9 cellular contexts compared by ENCODE assay signal in genomic region chr19:47093841-47094240, GRCh38. TPM values are rescaled to one million over a fixed set of nuclear protein-coding genes. Genes with fewer than 3 reads are reported as not detected.
DNase-seq lines count a peak whose midpoint lies in the region; ATAC-seq and TF ChIP-seq lines count a peak whose summit lies in the region.
"Had no signal": no experiment of that assay in that cellular context is flagged by ENCODE, and none has a peak within 500 bp of the region (broad histone marks: within the 10 kb centered on the region; RNA-seq: fewer than 3 reads in every experiment).

No MANE protein-coding gene starts in this region.

- peaks cover 12% of the 10 kb centered on the region for H3K36me3 ChIP-seq in GM23338 (ENCODE audit: insufficient read depth)

- H3K36me3 Mint-ChIP-seq in GM23338 (ENCODE audit: low read depth) (peaks cover 68% of the 10 kb centered on the region), progenitor cell of endocrine pancreas (ENCODE audit: insufficient read depth) (peaks cover 26% of the 10 kb centered on the region)
- H3K36me3 Mint-ChIP-seq in activated T-helper 1 cell treated with anti-CD3 and anti-CD28 coated beads, Interleukin-12 subunit alpha, Interleukin-12 subunit beta, Interleukin-2, Interleukin-4 antibody, amounts not matched to agents 30 ng/mL and 10 ng/mL and 1 ng/mL, durations not matched to agents 14 hours and 24 hours and 36 hours (ENCODE audit: low read depth) = peaks cover 55% of the 10 kb centered on the region

- intact Hi-C loops in activated T-helper 1 cell treated with anti-CD3 and anti-CD28 coated beads, Interleukin-12 subunit alpha, Interleukin-12 subunit beta, Interleukin-2, Interleukin-4 antibody, amounts not matched to agents 30 ng/mL and 10 ng/mL and 1 ng/mL, durations not matched to agents 14 hours and 24 hours and 36 hours (cut with micrococcal nuclease) = loop anchor here (1.0 to 10.0 kb wide), 7 partner anchors 13 to 309 kb away; partner anchors contain the start of genes SLC1A5, TMEM160 and ZC3H4
- intact Hi-C loops in head of caudate nucleus (cut with DNase I) = no loop called here

- H3K4me3 Mint-ChIP-seq in GM23338 (no peak overlapping the region), progenitor cell of endocrine pancreas (ENCODE audit: low read depth) (no peak overlapping the region)
- peak overlapping the region; percentile 93 for H3K4me3 Mint-ChIP-seq in activated T-helper 1 cell treated with anti-CD3 and anti-CD28 coated beads, Interleukin-12 subunit alpha, Interleukin-12 subunit beta, Interleukin-2, Interleukin-4 antibody, amounts not matched to agents 30 ng/mL and 10 ng/mL and 1 ng/mL, durations not matched to agents 14 hours and 24 hours and 36 hours

- H3K4me2 ChIP-seq in GM23338 = no peak overlapping the region

- TF ChIP-seq CTCF in GM10266 (IDR thresholded peaks at IDR 0.05; ENCODE audit: control insufficient read depth, insufficient read depth, low read depth, missing control alignments) = no peak
- no peak for TF ChIP-seq CTCF in GM23338 (conservative IDR thresholded peaks at IDR 0.05; ENCODE audit: low read depth in 2 of 2)
- TF ChIP-seq CTCF in progenitor cell of endocrine pancreas (IDR thresholded peaks at IDR 0.05; ENCODE audit: unreplicated experiment) = no peak

- H3K79me2 ChIP-seq in GM23338 (replicated peaks; ENCODE audit: insufficient read depth) = peaks cover 72% of the 10 kb centered on the region

- peaks cover 38% of the 10 kb centered on the region for H4K20me1 ChIP-seq in GM23338 (replicated peaks; ENCODE audit: insufficient read depth)

- H3K9me2 ChIP-seq in GM23338 (ENCODE audit: insufficient read depth) = no peaks in the 10 kb centered on the region

- H3K9me3 Mint-ChIP-seq in GM23338 = no peaks in the 10 kb centered on the region
- H3K9me3 Mint-ChIP-seq in activated T-helper 1 cell treated with anti-CD3 and anti-CD28 coated beads, Interleukin-12 subunit alpha, Interleukin-12 subunit beta, Interleukin-2, Interleukin-4 antibody, amounts not matched to agents 30 ng/mL and 10 ng/mL and 1 ng/mL, durations not matched to agents 14 hours and 24 hours and 36 hours = no peaks in the 10 kb centered on the region
- no peaks in the 10 kb centered on the region for H3K9me3 Mint-ChIP-seq in progenitor cell of endocrine pancreas (ENCODE audit: low read depth)

- no peaks in the 10 kb centered on the region for H3K27me3 ChIP-seq in GM23338 (ENCODE audit: insufficient read depth)
- H3K27me3 ChIP-seq: MG63 had no signal

- H3F3A ChIP-seq in GM23338 (replicated peaks; ENCODE audit: low read depth) = peaks cover 28% of the 10 kb centered on the region

- peaks cover 27% of the 10 kb centered on the region for H3K4me1 ChIP-seq in GM23338 (ENCODE audit: insufficient read depth)

- peak overlapping the region; percentile 85; the same call in 1 of the 2 replicates for H3K27ac ChIP-seq in GM23338 (ENCODE audit: low read depth)

- peak; percentile 80 for DNase-seq in GM10266 (ENCODE audit: extremely low spot score)
- DNase-seq in GM23338 (ENCODE audit: low spot score) = no peak
- peak; percentile 45 for DNase-seq in activated T-helper 1 cell treated with anti-CD3 and anti-CD28 coated beads, Interleukin-12 subunit alpha, Interleukin-12 subunit beta, Interleukin-2, Interleukin-4 antibody, amounts not matched to agents 30 ng/mL and 10 ng/mL and 1 ng/mL, durations not matched to agents 14 hours and 24 hours and 36 hours (ENCODE audit: low spot score)
- no peak for DNase-seq in progenitor cell of endocrine pancreas (ENCODE audit: low spot score, unreplicated experiment)
- DNase-seq in head of caudate nucleus = no peak
- DNase-seq in AG20443 (ENCODE audit: low spot score) = no peak
- DNase-seq in NCI-H2107 treated with DMSO at 0.1 percent for 48 hours (lab: John Stamatoyannopoulos, UW; ENCODE audit: unreplicated experiment) = no peak
- DNase-seq: MG63 had no signal

- no peak overlapping the region for H3K4me3 ChIP-seq in GM23338
- H3K4me3 ChIP-seq: MG63 had no signal

- no peak for ATAC-seq in GM23338
- ATAC-seq in GM21723 (IDR thresholded peaks at IDR 0.05; ENCODE audit: unreplicated experiment) = no peak

- H3K4me1 Mint-ChIP-seq in GM23338 (peaks cover 38% of the 10 kb centered on the region), progenitor cell of endocrine pancreas (ENCODE audit: low read depth) (peaks cover 42% of the 10 kb centered on the region)
- peaks cover 76% of the 10 kb centered on the region for H3K4me1 Mint-ChIP-seq in activated T-helper 1 cell treated with anti-CD3 and anti-CD28 coated beads, Interleukin-12 subunit alpha, Interleukin-12 subunit beta, Interleukin-2, Interleukin-4 antibody, amounts not matched to agents 30 ng/mL and 10 ng/mL and 1 ng/mL, durations not matched to agents 14 hours and 24 hours and 36 hours (ENCODE audit: low read depth)

- no peak overlapping the region for H2AFZ ChIP-seq in GM23338

- H3K27me3 Mint-ChIP-seq in GM23338 (ENCODE audit: insufficient read depth, low read depth, poor library complexity) = peaks cover 7% of the 10 kb centered on the region
- H3K27me3 Mint-ChIP-seq in activated T-helper 1 cell treated with anti-CD3 and anti-CD28 coated beads, Interleukin-12 subunit alpha, Interleukin-12 subunit beta, Interleukin-2, Interleukin-4 antibody, amounts not matched to agents 30 ng/mL and 10 ng/mL and 1 ng/mL, durations not matched to agents 14 hours and 24 hours and 36 hours (ENCODE audit: insufficient read depth) = no peaks in the 10 kb centered on the region
- no peaks in the 10 kb centered on the region for H3K27me3 Mint-ChIP-seq in progenitor cell of endocrine pancreas

- no peak overlapping the region for H3K27ac Mint-ChIP-seq in GM23338
- H3K27ac Mint-ChIP-seq in activated T-helper 1 cell treated with anti-CD3 and anti-CD28 coated beads, Interleukin-12 subunit alpha, Interleukin-12 subunit beta, Interleukin-2, Interleukin-4 antibody, amounts not matched to agents 30 ng/mL and 10 ng/mL and 1 ng/mL, durations not matched to agents 14 hours and 24 hours and 36 hours = peak overlapping the region; percentile 99
- peak overlapping the region; percentile 63 for H3K27ac Mint-ChIP-seq in progenitor cell of endocrine pancreas

TF ChIP-seq in GM23338, 12 proteins besides CTCF, POLR2A, EP300 and RAD21 (continues in another document):
- no peak for TF ChIP-seq EZH2phosphoT487 (IDR thresholded peaks at IDR 0.05; ENCODE audit: unreplicated experiment)
- TF ChIP-seq ZNF331 (CRISPR knock-in tag; IDR thresholded peaks at IDR 0.05; ENCODE audit: low read depth) = no peak
- TF ChIP-seq JUNB (IDR thresholded peaks at IDR 0.05; ENCODE audit: unreplicated experiment) = no peak
- no peak for TF ChIP-seq EZH2 (IDR thresholded peaks at IDR 0.05; ENCODE audit: low read depth, unreplicated experiment)
- TF ChIP-seq POLR2AphosphoS5 (IDR thresholded peaks at IDR 0.05; ENCODE audit: low read depth) = no peak
- no peak for TF ChIP-seq ETS1 (IDR thresholded peaks at IDR 0.05)
- TF ChIP-seq STAT1 (IDR thresholded peaks at IDR 0.05; ENCODE audit: unreplicated experiment) = no peak
- no peak for TF ChIP-seq CREB1 (CRISPR knock-in tag; IDR thresholded peaks at IDR 0.05; ENCODE audit: low read depth)
- TF ChIP-seq NANOG (IDR thresholded peaks at IDR 0.05; ENCODE audit: borderline replicate concordance) = no peak

RNA-seq across cellular contexts. Expression of gene ZC3H4, which starts 19.7 kb away (rescaled TPM):
- total RNA-seq in GM23338 (2014; rRNA removed; shearing (Covaris generic)) = 33.8 and 36.9 TPM in 2 replicates
- polyA plus RNA-seq in GM23338 (2016; fragmentation: Nextera tagmentation; extraction: Ambion mirVana) = 26.7 and 29.4 TPM in 2 replicates
- total RNA-seq in activated T-helper 1 cell treated with anti-CD3 and anti-CD28 coated beads, Interleukin-12 subunit alpha, Interleukin-12 subunit beta, Interleukin-2, Interleukin-4 antibody, amounts not matched to agents 30 ng/mL and 10 ng/mL and 1 ng/mL, durations not matched to agents 14 hours and 24 hours and 36 hours = 111 and 114 TPM in 2 replicates
- 90.6 and 94.7 TPM in 2 replicates for total RNA-seq in progenitor cell of endocrine pancreas

RNA-seq across cellular contexts. Expression of gene SAE1, which starts 36.8 kb away (rescaled TPM):
- 236 and 258 TPM in 2 replicates for total RNA-seq in GM23338 (2014; rRNA removed; shearing (Covaris generic))
- 108 and 115 TPM in 2 replicates for polyA plus RNA-seq in GM23338 (2016; fragmentation: Nextera tagmentation; extraction: Ambion mirVana)
- total RNA-seq in activated T-helper 1 cell treated with anti-CD3 and anti-CD28 coated beads, Interleukin-12 subunit alpha, Interleukin-12 subunit beta, Interleukin-2, Interleukin-4 antibody, amounts not matched to agents 30 ng/mL and 10 ng/mL and 1 ng/mL, durations not matched to agents 14 hours and 24 hours and 36 hours = 141 and 142 TPM in 2 replicates
- total RNA-seq in progenitor cell of endocrine pancreas = 172 and 173 TPM in 2 replicates

RNA-seq across cellular contexts. Expression of gene TMEM160, which starts 45.4 kb away (rescaled TPM):
- 53.0 and 60.4 TPM in 2 replicates for total RNA-seq in GM23338 (2014; rRNA removed; shearing (Covaris generic))
- 251 and 255 TPM in 2 replicates for polyA plus RNA-seq in GM23338 (2016; fragmentation: Nextera tagmentation; extraction: Ambion mirVana)
- 51.0 and 52.1 TPM in 2 replicates for total RNA-seq in activated T-helper 1 cell treated with anti-CD3 and anti-CD28 coated beads, Interleukin-12 subunit alpha, Interleukin-12 subunit beta, Interleukin-2, Interleukin-4 antibody, amounts not matched to agents 30 ng/mL and 10 ng/mL and 1 ng/mL, durations not matched to agents 14 hours and 24 hours and 36 hours
- total RNA-seq in progenitor cell of endocrine pancreas = 33.6 and 35.4 TPM in 2 replicates

Comparison
In these comparisons a context has a peak if more than half of its experiments do, and no peak if none do; other contexts are left out.
1. DNase-seq: peak in GM10266 (single experiment) and activated T-helper 1 cell treated with anti-CD3 and anti-CD28 coated beads, Interleukin-12 subunit alpha, Interleukin-12 subunit beta, Interleukin-2, Interleukin-4 antibody, amounts not matched to agents 30 ng/mL and 10 ng/mL and 1 ng/mL, durations not matched to agents 14 hours and 24 hours and 36 hours (single experiment); none in GM23338 (single experiment), progenitor cell of endocrine pancreas (single experiment), head of caudate nucleus (0 of 42), AG20443 (single experiment) and NCI-H2107 treated with DMSO at 0.1 percent for 48 hours (single experiment).